In genomic region chr17:72030067-72030899, GRCh38 we compare ENCODE assay signal across 8 cellular contexts.
A peak's percentile ranks its signal among the peaks of the same experiment; 100 is the strongest.
DNase-seq lines count a peak whose midpoint lies in the region; ATAC-seq and TF ChIP-seq lines count a peak whose summit lies in the region.

No MANE protein-coding gene starts in this region.

- H3K27me3 ChIP-seq in effector memory CD4-positive, alpha-beta T cell (replicated peaks; ENCODE audit: control insufficient read depth, insufficient read depth, low read length, poor library complexity, severe bottlenecking): no peaks in the 10 kb centered on the region
- H3K27me3 ChIP-seq in lung (ENCODE audit: control insufficient read depth, insufficient read depth): no peaks in the 10 kb centered on the region
- H3K27me3 ChIP-seq in subcutaneous abdominal adipose tissue (ENCODE audit: control insufficient read depth in 5 of 5, insufficient read depth in 4 of 5, low read length in 5 of 5): peaks cover 0 to 20% (median 0%) of the 10 kb centered on the region in 5 donors

- DNase-seq in Daoy (ENCODE audit: low read depth): peak; percentile 85
- DNase-seq in SK-N-MC (ENCODE audit: low read depth, low spot score): no peak
- DNase-seq in effector memory CD4-positive, alpha-beta T cell: no peak
- DNase-seq in lung (ENCODE audit: low spot score): peak; percentile 46
- no peak for DNase-seq in NCI-H2171 (lab: John Stamatoyannopoulos, UW)

- H3K4me3 ChIP-seq in SK-N-MC (peak overlapping the region; percentile 71), lung (peak overlapping the region; percentile 8), subcutaneous abdominal adipose tissue (ENCODE audit: low read depth in 1 of 5, low read length in 5 of 5) (peak overlapping the region; percentile 47 to 73 (median 63))
- peak overlapping the region; percentile 29 for H3K4me3 ChIP-seq in effector memory CD4-positive, alpha-beta T cell (ENCODE audit: insufficient read depth, low read depth, low read length, poor library complexity, severe bottlenecking)

- H3K36me3 ChIP-seq in SK-N-MC (ENCODE audit: insufficient read depth, low read length) (no peaks in the 10 kb centered on the region), lung (ENCODE audit: control insufficient read depth in 2 of 2, insufficient read depth in 2 of 2, low read length in 2 of 2) (no peaks in the 10 kb centered on the region), subcutaneous abdominal adipose tissue (ENCODE audit: control insufficient read depth in 5 of 5, insufficient read depth in 5 of 5, low read length in 5 of 5) (no peaks in the 10 kb centered on the region)
- no peaks in the 10 kb centered on the region for H3K36me3 ChIP-seq in effector memory CD4-positive, alpha-beta T cell (ENCODE audit: control insufficient read depth, insufficient read depth, low read length)

- no peak overlapping the region for H3K27ac ChIP-seq in SK-N-MC
- H3K27ac ChIP-seq in effector memory CD4-positive, alpha-beta T cell (ENCODE audit: insufficient read depth, low read length, poor library complexity, severe bottlenecking): no peak overlapping the region
- H3K27ac ChIP-seq in lung (ENCODE audit: low read depth in 1 of 2, low read length in 1 of 2): no peak overlapping the region
- no peak overlapping the region for H3K27ac ChIP-seq in subcutaneous abdominal adipose tissue (ENCODE audit: low read depth, low read length)

- peaks cover 5% of the 10 kb centered on the region for H3K4me1 ChIP-seq in effector memory CD4-positive, alpha-beta T cell (ENCODE audit: control insufficient read depth, insufficient read depth, low read length, poor library complexity, severe bottlenecking)
- no peaks in the 10 kb centered on the region for H3K4me1 ChIP-seq in lung (ENCODE audit: control insufficient read depth in 2 of 2, insufficient read depth in 2 of 2, low read length in 2 of 2)
- H3K4me1 ChIP-seq in subcutaneous abdominal adipose tissue (ENCODE audit: control insufficient read depth in 5 of 5, insufficient read depth in 5 of 5, low read length in 5 of 5): peaks cover 0 to 12% (median 10%) of the 10 kb centered on the region in 5 donors

- H3K9me3 ChIP-seq in SK-N-MC (ENCODE audit: low read depth, low read length) (no peaks in the 10 kb centered on the region), lung (ENCODE audit: control insufficient read depth in 2 of 2, insufficient read depth in 1 of 2, low read length in 1 of 2) (no peaks in the 10 kb centered on the region), subcutaneous abdominal adipose tissue (ENCODE audit: control insufficient read depth in 5 of 5, low read length in 5 of 5) (no peaks in the 10 kb centered on the region)
- no peaks in the 10 kb centered on the region for H3K9me3 ChIP-seq in effector memory CD4-positive, alpha-beta T cell (ENCODE audit: control insufficient read depth, low read length)

- peak; percentile 82 for ATAC-seq in GM19397 (IDR thresholded peaks at IDR 0.05; ENCODE audit: unreplicated experiment)
- ATAC-seq in HG03442 (IDR thresholded peaks at IDR 0.05; ENCODE audit: unreplicated experiment): peak; percentile 75
- ATAC-seq in lung (ENCODE audit: insufficient read depth, low FRiP score): no peak

- TF ChIP-seq CTCF in lung (IDR thresholded peaks at IDR 0.05; ENCODE audit: control extremely low read depth, extremely low read depth): no peak

- 3 to 7% methylated on average over 19 to 22 of the region's 22 CpGs for WGBS in lung, 2 donors

- no peak overlapping the region for H3K9ac ChIP-seq in SK-N-MC (ENCODE audit: insufficient read length)
- H3K9ac ChIP-seq in subcutaneous abdominal adipose tissue (ENCODE audit: low read length in 5 of 5): peak overlapping the region in 1 of 5 donors; percentile 30

Comparison
In these comparisons a context has a peak if more than half of its experiments do, and no peak if none do; other contexts are left out.
1. DNase-seq: peak in Daoy (single experiment) and lung (single experiment); none in SK-N-MC (single experiment), effector memory CD4-positive, alpha-beta T cell (0 of 3) and NCI-H2171 (single experiment).
2. H3K4me3 ChIP-seq: peak in every context shown above with its lines; median percentile 71 in SK-N-MC; 63 in subcutaneous abdominal adipose tissue; 29 in effector memory CD4-positive, alpha-beta T cell; 8 in lung.